Comparison of ENCODE assay signal across 23 cellular contexts in genomic region chr4:93658443-93658842, GRCh38.
DNase-seq lines count a peak whose midpoint lies in the region; ATAC-seq and TF ChIP-seq lines count a peak whose summit lies in the region.
"Had no signal": no experiment of that assay in that cellular context is flagged by ENCODE, and none has a peak within 500 bp of the region (broad histone marks: within the 10 kb centered on the region; RNA-seq: fewer than 3 reads in every experiment).

No MANE protein-coding gene starts in this region.

- CTCF ChIA-PET in PC-3 (lab: Charles Lee) = no interaction called here

- H4K20me1 ChIP-seq in PC-3 (ENCODE audit: low read length) = no peaks in the 10 kb centered on the region

- POLR2A ChIA-PET in PC-3 (lab: Charles Lee; ENCODE audit: unreplicated experiment) = no interaction called here

- no peaks in the 10 kb centered on the region for H3K27me3 ChIP-seq in PC-3 (ENCODE audit: low read length)
- H3K27me3 ChIP-seq: tibial nerve had no signal

- H3K4me2 ChIP-seq in PC-3 (ENCODE audit: low read length) = no peak overlapping the region

- no peak overlapping the region for H3K9ac ChIP-seq in PC-3 (ENCODE audit: low read length)

- ATAC-seq in GM18511 (IDR thresholded peaks at IDR 0.05; ENCODE audit: unreplicated experiment) (peak; percentile 55), PC-3 (peak; percentile 43; the same call in 1 of the 2 replicates), GM21360 (IDR thresholded peaks at IDR 0.05; ENCODE audit: unreplicated experiment) (no peak), GM21717 (IDR thresholded peaks at IDR 0.05; ENCODE audit: unreplicated experiment) (no peak)
- ATAC-seq: sciatic nerve had no signal

- H3K27ac ChIP-seq in PC-3 (ENCODE audit: low read length) = no peak overlapping the region
- H3K27ac ChIP-seq: HL-60, tibial nerve had no signal

- H3K4me1 ChIP-seq in PC-3 (ENCODE audit: insufficient read depth, low read length) = peaks cover 16% of the 10 kb centered on the region
- H3K4me1 ChIP-seq: tibial nerve had no signal

- H3K36me3 ChIP-seq in PC-3 (ENCODE audit: low read depth, low read length) = no peaks in the 10 kb centered on the region
- H3K36me3 ChIP-seq: tibial nerve had no signal

- no peak overlapping the region for H3K4me3 ChIP-seq in PC-3 (ENCODE audit: low read length)
- H3K4me3 ChIP-seq: tibial nerve had no signal

- intact Hi-C loops in PC-3 (cut with micrococcal nuclease) = no loop called here

- TF ChIP-seq CTCF in PC-3 (conservative IDR thresholded peaks at IDR 0.05; ENCODE audit: low read depth, low read length) = no peak

- no peaks in the 10 kb centered on the region for H3K9me2 ChIP-seq in PC-3 (replicated peaks; ENCODE audit: low read length)

- no peaks in the 10 kb centered on the region for H3F3A ChIP-seq in PC-3 (ENCODE audit: low read length, unreplicated experiment)

- DNase-seq in HT1080 (ENCODE audit: low read depth) (peak; percentile 39), PC-3 (peak; percentile 19), kidney tubule cell (ENCODE audit: low spot score) (peak; percentile 53), NCI-H510A (lab: John Stamatoyannopoulos, UW) (no peak)
- DNase-seq in effector CD4-positive, alpha-beta T cell = no peak
- DNase-seq: activated B cell treated with CpG ODN at 0.5 μM for 24 hours; activated CD4-positive, alpha-beta memory T cell treated with anti-CD3 and anti-CD28 coated beads for 36 hours; activated naive CD8-positive, alpha-beta T cell treated with anti-CD3 and anti-CD28 coated beads for 36 hours; CD4-positive, alpha-beta memory T cell; DMS153; GDM1; H9; mammary epithelial cell; NCI-H1105 treated with DMSO at 0.1 percent for 48 hours; NCI-H2081 treated with DMSO at 0.1 percent for 48 hours; NCI-H526 treated with DMSO at 0.1 percent for 48 hours; T1000 had no signal

- no peak overlapping the region for H2AFZ ChIP-seq in PC-3 (ENCODE audit: low read length)

- no peaks in the 10 kb centered on the region for H3K79me2 ChIP-seq in PC-3 (ENCODE audit: low read length)

- H3K9me3 ChIP-seq in PC-3 (ENCODE audit: low read length) = no peaks in the 10 kb centered on the region
- H3K9me3 ChIP-seq: tibial nerve had no signal

- BruUV-seq in PC-3 (replicated peaks; lab: Mats Ljungman, UMichigan) = no TSS peak

Comparison
In these comparisons a context has a peak if more than half of its experiments do, and no peak if none do; other contexts are left out.
1. ATAC-seq: peak in GM18511 (single experiment) and PC-3 (single experiment); none in GM21360 (single experiment) and GM21717 (single experiment).
2. DNase-seq: peak in HT1080 (single experiment), PC-3 (single experiment) and kidney tubule cell (single experiment); none in effector CD4-positive, alpha-beta T cell (single experiment) and NCI-H510A (single experiment).